Comparison of ENCODE assay signal across 8 cellular contexts in the genomic region with DNA sequence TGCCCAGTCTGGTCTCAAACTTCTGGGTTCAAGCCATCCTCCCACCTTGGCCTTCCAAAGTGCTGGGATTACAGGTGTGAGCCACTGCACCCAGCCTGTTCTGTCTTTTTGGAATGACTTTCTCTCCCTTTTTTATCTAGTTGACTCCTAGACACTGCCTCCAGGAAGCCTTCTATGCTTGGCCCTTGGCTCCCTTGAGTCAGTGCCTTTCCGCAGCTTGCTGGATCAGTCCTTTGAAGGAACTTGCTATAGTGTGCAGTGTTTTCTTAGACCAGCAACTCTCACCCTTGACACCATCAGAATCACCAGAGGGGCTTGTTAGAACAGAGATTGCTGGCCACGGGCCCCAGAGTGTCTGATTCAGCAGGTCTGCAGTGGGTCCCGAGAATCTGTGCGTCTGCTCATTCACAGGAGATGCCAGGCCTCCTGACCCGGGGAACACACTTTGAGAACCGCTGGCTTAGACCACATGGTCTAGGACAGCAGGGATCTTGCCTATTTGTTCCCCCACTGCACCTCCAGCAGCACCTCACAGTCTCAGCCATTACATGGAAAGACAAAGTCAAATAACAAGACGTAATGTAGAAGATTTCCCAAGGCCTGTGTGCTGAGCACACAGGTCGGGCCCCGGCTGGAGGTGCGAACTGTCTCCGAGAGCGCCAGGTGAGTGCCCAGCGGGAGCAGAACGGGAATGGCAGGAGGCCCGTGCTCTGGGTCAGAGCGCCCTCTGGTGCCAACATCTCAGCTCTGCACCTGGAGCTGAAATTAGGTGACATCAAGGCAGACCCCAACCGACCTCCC. TPM values are rescaled to one million over a fixed set of nuclear protein-coding genes. Genes with fewer than 3 reads are reported as not detected.
DNase-seq lines count a peak whose midpoint lies in the region; ATAC-seq and TF ChIP-seq lines count a peak whose summit lies in the region.

No MANE protein-coding gene starts in this region.

- ATAC-seq in PC-3 = peak; percentile 72
- no peak for ATAC-seq in HG02610 (IDR thresholded peaks at IDR 0.05; ENCODE audit: unreplicated experiment)

- no peak overlapping the region for H3K9ac ChIP-seq in PC-3 (ENCODE audit: low read length)

- DNase-seq in CMK (ENCODE audit: low read depth) = peak; percentile 9
- DNase-seq in HT1080 (ENCODE audit: low read depth) = peak; percentile 67
- peak; percentile 87 for DNase-seq in PC-3
- peak; percentile 76 to 77 for DNase-seq in activated T-cell treated with anti-CD3 and anti-CD28 coated beads, Interleukin-2, amount 50 U/mL, for 48 hours
- peak in 1 of 2 donors; percentile 76 for DNase-seq in foreskin fibroblast
- DNase-seq in osteoblast (ENCODE audit: insufficient read length, low spot score, missing footprints) = peak; percentile 94
- peak; percentile 42 to 70 for DNase-seq in tibial nerve (ENCODE audit: low spot score in 2 of 2)

- no peak overlapping the region for H3K27ac ChIP-seq in PC-3 (ENCODE audit: low read length)
- no peak overlapping the region for H3K27ac ChIP-seq in osteoblast (ENCODE audit: low read depth, low read length)
- H3K27ac ChIP-seq in tibial nerve = no peak overlapping the region

- POLR2A ChIA-PET in PC-3 (lab: Charles Lee; ENCODE audit: unreplicated experiment) = no interaction called here

- intact Hi-C loops in PC-3 (cut with micrococcal nuclease) = loop anchor here (1.0 to 5.0 kb wide), 5 partner anchors 51 to 340 kb away; partner anchors contain the start of gene CITED4

- TF ChIP-seq CTCF in PC-3 (conservative IDR thresholded peaks at IDR 0.05; ENCODE audit: low read depth, low read length) (peak; percentile 92), foreskin fibroblast (IDR thresholded peaks at IDR 0.05; ENCODE audit: low read depth, low read length) (peak; percentile 88), osteoblast (IDR thresholded peaks at IDR 0.05; ENCODE audit: extremely low read depth, low read depth, low read length) (peak; percentile 91), tibial nerve (IDR thresholded peaks at IDR 0.05) (peak; percentile 88 to 95 (median 90))

- H2AFZ ChIP-seq in PC-3 (ENCODE audit: low read length) (peak overlapping the region; percentile 59), osteoblast (ENCODE audit: low read length) (peak overlapping the region; percentile 40)

- BruUV-seq in PC-3 (replicated peaks; lab: Mats Ljungman, UMichigan) = no TSS peak

- TF ChIP-seq EP300 in tibial nerve (IDR thresholded peaks at IDR 0.05) = no peak

- WGBS in tibial nerve, 2 donors = 24 to 26% methylated on average over 16 to 17 of the region's 17 CpGs

- H4K20me1 ChIP-seq in PC-3 (ENCODE audit: low read length) = no peaks in the 10 kb centered on the region
- H4K20me1 ChIP-seq in osteoblast (ENCODE audit: insufficient read depth, low read length) = no peaks in the 10 kb centered on the region

- no peak for TF ChIP-seq POLR2A in tibial nerve (IDR thresholded peaks at IDR 0.05)

- no peak overlapping the region for H3K4me3 ChIP-seq in PC-3 (ENCODE audit: low read length)
- H3K4me3 ChIP-seq in foreskin fibroblast (ENCODE audit: low read depth in 1 of 2, low read length in 2 of 2) = no peak overlapping the region
- H3K4me3 ChIP-seq in osteoblast (ENCODE audit: insufficient read depth, low read length) = no peak overlapping the region
- H3K4me3 ChIP-seq in tibial nerve = no peak overlapping the region

- H3K4me2 ChIP-seq in PC-3 (ENCODE audit: low read length) (peak overlapping the region; percentile 49), osteoblast (ENCODE audit: insufficient read depth, low read length) (peak overlapping the region; percentile 59)

- no peaks in the 10 kb centered on the region for H3K79me2 ChIP-seq in PC-3 (ENCODE audit: low read length)
- H3K79me2 ChIP-seq in osteoblast (ENCODE audit: insufficient read depth, low read length) = no peaks in the 10 kb centered on the region

- H3F3A ChIP-seq in PC-3 (ENCODE audit: low read length, unreplicated experiment) = no peaks in the 10 kb centered on the region

- peaks cover 27% of the 10 kb centered on the region for H3K4me1 ChIP-seq in PC-3 (ENCODE audit: insufficient read depth, low read length)
- peaks cover 6% of the 10 kb centered on the region for H3K4me1 ChIP-seq in osteoblast (ENCODE audit: insufficient read depth, low read length)
- peaks cover 0 to 12% (median 0%) of the 10 kb centered on the region in 4 donors for H3K4me1 ChIP-seq in tibial nerve

- no peaks in the 10 kb centered on the region for H3K9me2 ChIP-seq in PC-3 (replicated peaks; ENCODE audit: low read length)

- no peaks in the 10 kb centered on the region for H3K27me3 ChIP-seq in PC-3 (ENCODE audit: low read length)
- peaks cover 3% of the 10 kb centered on the region for H3K27me3 ChIP-seq in osteoblast (ENCODE audit: insufficient read depth, low read length)
- H3K27me3 ChIP-seq in tibial nerve = peaks cover 0 to 12% of the 10 kb centered on the region in 2 donors

- CTCF ChIA-PET in PC-3 (lab: Charles Lee) = interaction anchor here (1.0 to 1.1 kb wide), 5 partner anchors 14 to 103 kb away, joined by 3 to 8 read pairs (median 5); partner anchors contain the start of gene CITED4

- H3K36me3 ChIP-seq in PC-3 (ENCODE audit: low read depth, low read length) = no peaks in the 10 kb centered on the region
- H3K36me3 ChIP-seq in osteoblast (ENCODE audit: insufficient read depth, low read length) = no peaks in the 10 kb centered on the region
- no peaks in the 10 kb centered on the region for H3K36me3 ChIP-seq in tibial nerve

- H3K9me3 ChIP-seq in PC-3 (ENCODE audit: low read length) (no peaks in the 10 kb centered on the region), osteoblast (ENCODE audit: low read depth, low read length) (no peaks in the 10 kb centered on the region), tibial nerve (no peaks in the 10 kb centered on the region)

RNA-seq across cellular contexts. Expression of gene CTPS1, which starts 27.4 kb away (rescaled TPM):
- 61.8 and 71.4 TPM in 2 replicates for total RNA-seq in HT1080 (2014; rRNA removed; shearing (Covaris generic))
- 73.2 and 76.1 TPM in 2 replicates for polyA plus RNA-seq in HT1080 (2015; cell fraction: cytosol; rRNA removed)
- 148 and 158 TPM in 2 replicates for polyA plus RNA-seq in HT1080 (2015; cell fraction: nucleus; rRNA removed)
- total RNA-seq in PC-3 (2014; rRNA removed) (63.4 and 122 TPM in 2 replicates), osteoblast (16.5 and 19.2 TPM in 2 replicates), tibial nerve (10 to 100 TPM; 29.8 to 46.3 (median 35.8) TPM)
